ENCODE assay signal across 25 cellular contexts in the genomic region with DNA sequence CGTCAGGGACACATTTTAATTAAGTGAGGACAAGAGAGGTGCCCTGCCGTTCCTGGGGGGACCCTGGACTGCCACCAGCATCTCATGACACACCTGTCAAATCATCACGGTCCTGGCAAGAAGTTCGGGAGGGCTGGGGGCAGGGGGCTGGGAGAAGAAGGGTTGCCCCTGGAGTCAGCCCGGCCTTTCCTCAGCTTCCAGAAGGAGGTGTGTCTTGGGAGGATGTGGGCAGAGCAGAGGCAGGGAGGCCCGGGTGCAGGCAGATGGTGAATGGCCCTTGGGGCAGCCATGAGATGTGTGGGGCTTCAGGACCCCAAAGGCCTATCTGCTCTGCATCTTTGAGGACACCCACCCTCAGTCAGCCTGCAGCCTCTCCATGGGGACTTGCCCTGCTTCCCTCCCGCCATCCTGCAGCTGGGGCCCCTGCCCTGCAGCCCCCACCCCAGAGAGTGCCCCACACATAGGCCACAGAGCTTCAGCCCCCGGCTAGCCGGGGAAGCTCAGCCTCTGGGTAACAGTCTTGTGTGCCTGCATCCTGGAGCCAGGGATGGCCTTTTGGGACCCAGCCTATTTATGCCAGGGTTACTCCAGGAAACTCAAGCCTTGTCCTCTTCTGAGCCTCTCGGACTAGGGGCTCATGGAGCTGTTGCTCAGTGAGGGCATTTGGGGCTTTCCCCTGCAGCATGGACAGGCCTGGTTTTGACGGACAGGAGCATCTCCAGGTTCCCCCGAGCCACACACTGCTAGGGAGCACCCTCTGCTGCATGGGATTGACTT.
DNase-seq lines count a peak whose midpoint lies in the region; ATAC-seq and TF ChIP-seq lines count a peak whose summit lies in the region.
"Had no signal": no experiment of that assay in that cellular context is flagged by ENCODE, and none has a peak within 500 bp of the region (broad histone marks: within the 10 kb centered on the region; RNA-seq: fewer than 3 reads in every experiment).

No MANE protein-coding gene starts in this region.

- no peaks in the 10 kb centered on the region for H3K4me1 ChIP-seq in RWPE2 (ENCODE audit: insufficient read depth, poor library complexity, severe bottlenecking)
- H3K4me1 ChIP-seq in left lung, result no peaks in the 10 kb centered on the region
- H3K4me1 ChIP-seq: breast epithelium had no signal

- no peak for ATAC-seq in activated T-cell treated with anti-CD3 and anti-CD28 coated beads, Interleukin-2, amount 50 U/mL, for 72 hours (replicated peaks in 1 of 2)
- ATAC-seq in RWPE2 (ENCODE audit: low read depth) (0 out of 3 replicates have a peak, but pooled peaks have one; percentile 9), left lung (no peak), sciatic nerve (no peak), GM18868 (IDR thresholded peaks at IDR 0.05; ENCODE audit: unreplicated experiment) (no peak)
- ATAC-seq in stimulated activated memory B cell treated with anti-CD40 and anti-IgM and Interleukin-4, amounts not matched to agents 10 μg/mL and 1 μg/mL and 100 μg/mL, for 72 hours, result no peak
- ATAC-seq: left lobe of liver; PC-3; SK-N-SH treated with all-trans-retinoic acid at 6 μM for 48 hours; stimulated activated effector memory CD8-positive, alpha-beta T cell treated with anti-CD3 and anti-CD28 coated beads, Interleukin-12 subunit alpha, Interleukin-12 subunit beta, amount 100 ng/mL, for 72 hours had no signal

- no peak for TF ChIP-seq CTCF in RWPE2 (IDR thresholded peaks at IDR 0.05; ENCODE audit: poor library complexity, severe bottlenecking)
- TF ChIP-seq CTCF in left lung (IDR thresholded peaks at IDR 0.05), result no peak

- H3K27me3 ChIP-seq in RWPE2 (ENCODE audit: insufficient read depth, poor library complexity, severe bottlenecking) (peaks cover 73% of the 10 kb centered on the region), left lung (peaks cover 0 to 37% of the 10 kb centered on the region in 2 donors)

- H3K9me3 Mint-ChIP-seq in activated T-cell treated with anti-CD3 and anti-CD28 coated beads, Interleukin-2, amount 50 U/mL, for 72 hours, result no peaks in the 10 kb centered on the region
- no peaks in the 10 kb centered on the region for H3K9me3 Mint-ChIP-seq in stimulated activated memory B cell treated with anti-CD40 and anti-IgM and Interleukin-4, amounts not matched to agents 10 μg/mL and 1 μg/mL and 100 μg/mL, for 72 hours
- H3K9me3 Mint-ChIP-seq: activated CD4-positive, alpha-beta memory T cell treated with anti-CD3 and anti-CD28 coated beads, Interleukin-2, amount 10 ng/mL, durations not matched to agents 7 days and 5 days; CD4-positive, CD25-positive, alpha-beta regulatory T cell; stimulated activated effector memory CD8-positive, alpha-beta T cell treated with anti-CD3 and anti-CD28 coated beads, Interleukin-12 subunit alpha, Interleukin-12 subunit beta, amount 100 ng/mL, for 72 hours; T-helper 1 cell treated with Interleukin-12 subunit alpha and Interleukin-12 subunit beta and Interleukin-4 antibody, amounts not matched to agents 30 μg/mL and 1 μg/mL, for 36 hours had no signal

- intact Hi-C loops in left lung (cut with DNase I), result no loop called here
- intact Hi-C loops in sciatic nerve (cut with DNase I), result no loop called here

- no peaks in the 10 kb centered on the region for H3K36me3 ChIP-seq in RWPE2 (ENCODE audit: low read depth)
- H3K36me3 ChIP-seq in left lung, result no peaks in the 10 kb centered on the region
- H3K36me3 ChIP-seq: breast epithelium, neutrophil had no signal

- no peaks in the 10 kb centered on the region for H3K36me3 Mint-ChIP-seq in activated T-cell treated with anti-CD3 and anti-CD28 coated beads, Interleukin-2, amount 50 U/mL, for 72 hours (ENCODE audit: insufficient read depth in 2 of 2)
- no peaks in the 10 kb centered on the region for H3K36me3 Mint-ChIP-seq in stimulated activated memory B cell treated with anti-CD40 and anti-IgM and Interleukin-4, amounts not matched to agents 10 μg/mL and 1 μg/mL and 100 μg/mL, for 72 hours
- H3K36me3 Mint-ChIP-seq: CD4-positive, CD25-positive, alpha-beta regulatory T cell; stimulated activated effector memory CD8-positive, alpha-beta T cell treated with anti-CD3 and anti-CD28 coated beads, Interleukin-12 subunit alpha, Interleukin-12 subunit beta, amount 100 ng/mL, for 72 hours had no signal

- peak; percentile 11 for DNase-seq in activated T-cell treated with anti-CD3 and anti-CD28 coated beads, Interleukin-2, amount 50 U/mL, for 1 hour
- DNase-seq in activated T-cell treated with anti-CD3 and anti-CD28 coated beads, Interleukin-2, amount 50 U/mL, for 72 hours, result no peak
- DNase-seq in RWPE2 (ENCODE audit: low spot score) (no peak), left lung (peak; percentile 27 to 47), sciatic nerve (ENCODE audit: low spot score) (peak; percentile 44), NCI-H2227 treated with DMSO at 0.1 percent for 48 hours (lab: John Stamatoyannopoulos, UW) (no peak)
- DNase-seq: activated CD4-positive, alpha-beta memory T cell treated with anti-CD3 and anti-CD28 coated beads, Interleukin-2, amount 10 ng/mL, durations not matched to agents 7 days and 5 days; amygdala; Calu3; CD4-positive, CD25-positive, alpha-beta regulatory T cell; DMS79; effector CD4-positive, alpha-beta T cell; mesendoderm; NCI-H2029 treated with DMSO at 0.1 percent for 48 hours; PC-3; stimulated activated CD4-positive, alpha-beta T cell treated with anti-CD3 and anti-CD28 coated beads, Interleukin-15, amount 100 ng/mL, for 24 hours had no signal

- no peak overlapping the region for H3K27ac Mint-ChIP-seq in activated T-cell treated with anti-CD3 and anti-CD28 coated beads, Interleukin-2, amount 50 U/mL, for 72 hours
- no peak overlapping the region for H3K27ac Mint-ChIP-seq in stimulated activated memory B cell treated with anti-CD40 and anti-IgM and Interleukin-4, amounts not matched to agents 10 μg/mL and 1 μg/mL and 100 μg/mL, for 72 hours
- H3K27ac Mint-ChIP-seq: activated CD4-positive, alpha-beta memory T cell treated with anti-CD3 and anti-CD28 coated beads, Interleukin-2, amount 10 ng/mL, durations not matched to agents 7 days and 5 days; CD4-positive, CD25-positive, alpha-beta regulatory T cell; stimulated activated effector memory CD8-positive, alpha-beta T cell treated with anti-CD3 and anti-CD28 coated beads, Interleukin-12 subunit alpha, Interleukin-12 subunit beta, amount 100 ng/mL, for 72 hours; T-helper 1 cell treated with Interleukin-12 subunit alpha and Interleukin-12 subunit beta and Interleukin-4 antibody, amounts not matched to agents 30 μg/mL and 1 μg/mL, for 36 hours had no signal

- H3K9me3 ChIP-seq in RWPE2 (ENCODE audit: severe bottlenecking) (no peaks in the 10 kb centered on the region), left lung (no peaks in the 10 kb centered on the region)
- H3K9me3 ChIP-seq: breast epithelium, neutrophil had no signal

- H3K27me3 Mint-ChIP-seq in activated T-cell treated with anti-CD3 and anti-CD28 coated beads, Interleukin-2, amount 50 U/mL, for 72 hours (ENCODE audit: low read depth), result peaks cover 4% of the 10 kb centered on the region
- H3K27me3 Mint-ChIP-seq in stimulated activated memory B cell treated with anti-CD40 and anti-IgM and Interleukin-4, amounts not matched to agents 10 μg/mL and 1 μg/mL and 100 μg/mL, for 72 hours, result peaks cover 8% of the 10 kb centered on the region
- H3K27me3 Mint-ChIP-seq: activated CD4-positive, alpha-beta memory T cell treated with anti-CD3 and anti-CD28 coated beads, Interleukin-2, amount 10 ng/mL, durations not matched to agents 7 days and 5 days had no signal

- H3K4me1 Mint-ChIP-seq in activated T-cell treated with anti-CD3 and anti-CD28 coated beads, Interleukin-2, amount 50 U/mL, for 72 hours (ENCODE audit: low read depth), result no peaks in the 10 kb centered on the region
- H3K4me1 Mint-ChIP-seq in stimulated activated memory B cell treated with anti-CD40 and anti-IgM and Interleukin-4, amounts not matched to agents 10 μg/mL and 1 μg/mL and 100 μg/mL, for 72 hours, result no peaks in the 10 kb centered on the region
- H3K4me1 Mint-ChIP-seq: activated CD4-positive, alpha-beta memory T cell treated with anti-CD3 and anti-CD28 coated beads, Interleukin-2, amount 10 ng/mL, durations not matched to agents 7 days and 5 days; CD4-positive, CD25-positive, alpha-beta regulatory T cell; stimulated activated effector memory CD8-positive, alpha-beta T cell treated with anti-CD3 and anti-CD28 coated beads, Interleukin-12 subunit alpha, Interleukin-12 subunit beta, amount 100 ng/mL, for 72 hours had no signal

- no peak overlapping the region for H3K4me3 ChIP-seq in RWPE2 (ENCODE audit: severe bottlenecking)
- no peak overlapping the region for H3K4me3 ChIP-seq in left lung
- H3K4me3 ChIP-seq: breast epithelium had no signal

- H3K4me3 Mint-ChIP-seq in activated T-cell treated with anti-CD3 and anti-CD28 coated beads, Interleukin-2, amount 50 U/mL, for 72 hours, result no peak overlapping the region
- H3K4me3 Mint-ChIP-seq in stimulated activated memory B cell treated with anti-CD40 and anti-IgM and Interleukin-4, amounts not matched to agents 10 μg/mL and 1 μg/mL and 100 μg/mL, for 72 hours, result no peak overlapping the region
- H3K4me3 Mint-ChIP-seq: activated CD4-positive, alpha-beta memory T cell treated with anti-CD3 and anti-CD28 coated beads, Interleukin-2, amount 10 ng/mL, durations not matched to agents 7 days and 5 days; CD4-positive, CD25-positive, alpha-beta regulatory T cell; stimulated activated effector memory CD8-positive, alpha-beta T cell treated with anti-CD3 and anti-CD28 coated beads, Interleukin-12 subunit alpha, Interleukin-12 subunit beta, amount 100 ng/mL, for 72 hours; T-helper 1 cell treated with Interleukin-12 subunit alpha and Interleukin-12 subunit beta and Interleukin-4 antibody, amounts not matched to agents 30 μg/mL and 1 μg/mL, for 36 hours had no signal

- no peak overlapping the region for H3K27ac ChIP-seq in RWPE2 (ENCODE audit: poor library complexity, severe bottlenecking)
- no peak overlapping the region for H3K27ac ChIP-seq in left lung
- H3K27ac ChIP-seq: breast epithelium, epithelial cell of prostate, neutrophil had no signal

Comparison
In these comparisons a context has a peak if more than half of its experiments do, and no peak if none do; other contexts are left out.
1. DNase-seq: peak in activated T-cell treated with anti-CD3 and anti-CD28 coated beads, Interleukin-2, amount 50 U/mL, for 1 hour (single experiment), left lung (2 of 2) and sciatic nerve (single experiment); none in activated T-cell treated with anti-CD3 and anti-CD28 coated beads, Interleukin-2, amount 50 U/mL, for 72 hours (0 of 2), RWPE2 (single experiment) and NCI-H2227 treated with DMSO at 0.1 percent for 48 hours (single experiment).